1 cellular context compared by ENCODE assay signal in the genomic region with DNA sequence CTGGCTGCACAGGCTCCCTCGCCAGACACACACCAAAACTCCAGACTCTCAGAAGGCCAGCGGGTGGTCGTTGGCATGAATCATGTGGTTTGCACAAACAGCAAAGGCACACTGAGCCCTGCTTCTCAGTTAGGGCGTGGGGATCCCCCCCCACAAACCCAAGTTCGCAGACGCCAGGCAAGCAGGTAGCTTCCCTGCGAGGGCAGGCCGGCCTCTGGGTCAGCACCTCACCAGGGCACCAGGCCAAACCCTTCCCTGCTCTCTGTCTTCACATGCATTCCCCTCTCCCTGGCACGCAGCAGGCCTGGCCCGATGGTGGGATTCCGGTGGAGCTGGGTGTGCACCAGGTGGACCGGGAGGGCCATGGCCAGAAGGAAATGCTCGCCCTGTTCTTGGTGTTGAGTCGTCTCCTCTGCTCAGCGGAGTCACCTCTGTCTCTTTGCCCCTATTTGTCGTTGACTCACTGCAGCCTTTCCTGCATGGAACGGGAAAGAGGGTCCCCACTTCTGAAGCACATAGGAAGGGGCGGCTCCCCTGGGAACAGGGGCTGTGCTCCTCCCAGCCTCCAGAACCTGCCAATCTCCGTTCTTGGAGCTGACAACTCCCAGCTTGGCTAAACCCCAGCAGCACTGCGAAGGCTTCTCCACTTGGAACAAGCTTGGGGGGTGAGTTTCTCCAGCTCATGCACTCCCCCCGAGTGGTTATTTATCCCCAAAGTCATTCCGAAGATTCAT.
TF ChIP-seq lines count a peak whose summit lies in the region.

No MANE protein-coding gene starts in this region.

TF ChIP-seq in HepG2, 621 proteins besides CTCF, POLR2A, EP300 and RAD21 (continued from another document):
- TF ChIP-seq SOX13 (IDR thresholded peaks at IDR 0.05) (no peak), SOX13 (CRISPR knock-in tag; conservative IDR thresholded peaks at IDR 0.05 in 1 of 2, IDR thresholded peaks at IDR 0.05 in 1 of 2) (no peak), ZNF292 (CRISPR knock-in tag; IDR thresholded peaks at IDR 0.05; ENCODE audit: borderline replicate concordance, low read depth) (no peak), IKZF4 (CRISPR knock-in tag; IDR thresholded peaks at IDR 0.05; ENCODE audit: borderline replicate concordance, low read depth, not compliant biosample characterization) (no peak), SPEN (CRISPR knock-in tag; IDR thresholded peaks at IDR 0.05; ENCODE audit: low read depth) (no peak)
